In genomic region chr1:3502834-3503524, GRCh38 we compare ENCODE assay signal across 23 cellular contexts. TPM values are rescaled to one million over a fixed set of nuclear protein-coding genes. Genes with fewer than 3 reads are reported as not detected.
"Had no signal": no experiment of that assay in that cellular context is flagged by ENCODE, and none has a peak within 500 bp of the region (broad histone marks: within the 10 kb centered on the region; RNA-seq: fewer than 3 reads in every experiment).

No MANE protein-coding gene starts in this region.

- ATAC-seq: naive thymus-derived CD8-positive, alpha-beta T cell; T-cell had no signal

- H3K27me3 ChIP-seq: body of pancreas, cardiac muscle cell, heart right ventricle, uterus had no signal

- H3K4me1 ChIP-seq: body of pancreas, heart right ventricle, uterus had no signal

- DNase-seq: activated CD4-positive, alpha-beta T cell treated with anti-CD3 and anti-CD28 coated beads for 48 hours; activated CD4-positive, alpha-beta T cell treated with anti-CD3 and anti-CD28 coated beads, Interleukin-2, amount 50 U/mL, for 48 hours; activated CD8-positive, alpha-beta memory T cell treated with anti-CD3 and anti-CD28 coated beads for 24 hours; activated effector memory CD4-positive, alpha-beta T cell treated with Interleukin-2 at 50 U/mL for 16 hours; activated naive CD4-positive, alpha-beta T cell treated with Interleukin-2 at 50 U/mL for 16 hours; anterior cingulate cortex; midbrain; naive thymus-derived CD8-positive, alpha-beta T cell; stimulated activated CD4-positive, alpha-beta T cell treated with anti-CD3 and anti-CD28 coated beads, Interleukin-12 subunit alpha, Interleukin-12 subunit beta, amount 100 ng/mL, for 4 hours; stimulated activated CD4-positive, alpha-beta T cell treated with anti-CD3 and anti-CD28 coated beads, Interleukin-4, amount 100 ng/mL, for 1 hour; T-cell; uterus had no signal

- H3K27me3 Mint-ChIP-seq: activated naive CD8-positive, alpha-beta T cell; naive thymus-derived CD8-positive, alpha-beta T cell; stimulated activated naive CD8-positive, alpha-beta T cell treated with anti-CD3 and anti-CD28 coated beads, Interleukin-15, Interleukin-2, amounts not matched to agents 100 ng/mL and 50 ng/mL, for 24 hours; T-cell; type B pancreatic cell had no signal

- H3K4me3 ChIP-seq: body of pancreas, cardiac muscle cell, heart right ventricle, skin epidermis, thoracic aorta, uterus had no signal

- H3K9me3 ChIP-seq: body of pancreas, heart right ventricle, thoracic aorta, uterus had no signal

- H3K36me3 ChIP-seq: cardiac muscle cell, heart right ventricle, uterus had no signal

- H3K27ac ChIP-seq: body of pancreas, cardiac muscle cell, heart right ventricle had no signal

- H3K9me3 Mint-ChIP-seq: naive thymus-derived CD8-positive, alpha-beta T cell; neural crest cell; stimulated activated naive CD8-positive, alpha-beta T cell treated with anti-CD3 and anti-CD28 coated beads, Interleukin-15, Interleukin-2, amounts not matched to agents 100 ng/mL and 50 ng/mL, for 24 hours; T-cell; T-helper 2 cell treated with Interferon-gamma antibody and Interleukin-4, amounts not matched to agents 5 μg/mL and 100 μg/mL, for 36 hours; type B pancreatic cell had no signal

- H3K27ac Mint-ChIP-seq: activated naive CD8-positive, alpha-beta T cell; stimulated activated naive CD8-positive, alpha-beta T cell treated with anti-CD3 and anti-CD28 coated beads, Interleukin-15, Interleukin-2, amounts not matched to agents 100 ng/mL and 50 ng/mL, for 24 hours; T-cell; T-helper 2 cell treated with Interferon-gamma antibody and Interleukin-4, amounts not matched to agents 5 μg/mL and 100 μg/mL, for 36 hours; type B pancreatic cell had no signal

- H3K4me3 Mint-ChIP-seq: activated naive CD8-positive, alpha-beta T cell; naive thymus-derived CD8-positive, alpha-beta T cell; neural crest cell; stimulated activated naive CD8-positive, alpha-beta T cell treated with anti-CD3 and anti-CD28 coated beads, Interleukin-15, Interleukin-2, amounts not matched to agents 100 ng/mL and 50 ng/mL, for 24 hours; T-cell; T-helper 2 cell treated with Interferon-gamma antibody and Interleukin-4, amounts not matched to agents 5 μg/mL and 100 μg/mL, for 36 hours; type B pancreatic cell had no signal

- H3K4me1 Mint-ChIP-seq: naive thymus-derived CD8-positive, alpha-beta T cell; neural crest cell; T-cell had no signal

- H3K36me3 Mint-ChIP-seq: activated naive CD8-positive, alpha-beta T cell; type B pancreatic cell had no signal

RNA-seq across cellular contexts. Expression of gene ARHGEF16, which starts 48.5 kb away (rescaled TPM):
- total RNA-seq: naive thymus-derived CD8-positive, alpha-beta T cell; osteoblast had no signal
- polyA plus RNA-seq: naive thymus-derived CD8-positive, alpha-beta T cell had no signal
